2 cellular contexts compared by ENCODE assay signal in genomic region chr15:78427985-78428384, GRCh38.
TF ChIP-seq lines count a peak whose summit lies in the region.

No MANE protein-coding gene starts in this region.

TF ChIP-seq in HEK293, 187 proteins besides CTCF, POLR2A, EP300 and RAD21:
- no peak for TF ChIP-seq ZFP3 (tag by site-specific recombination; IDR thresholded peaks at IDR 0.05; ENCODE audit: low read depth)
- peak; percentile 68 for TF ChIP-seq ZBTB17 (tag by site-specific recombination; IDR thresholded peaks at IDR 0.05)

TF ChIP-seq in H1, 55 proteins besides CTCF, POLR2A, EP300 and RAD21:
- no peak for TF ChIP-seq TAF7 (optimal IDR thresholded peaks at IDR 0.05; ENCODE audit: borderline replicate concordance, low read depth, low read length)
- TF ChIP-seq RXRA (IDR thresholded peaks at IDR 0.05; ENCODE audit: insufficient read depth, low read depth, low read length) = no peak
- no peak for TF ChIP-seq RNF2 (IDR thresholded peaks at IDR 0.05; ENCODE audit: borderline replicate concordance, low read depth, low read length, missing control alignments, poor library complexity, severe bottlenecking)
- TF ChIP-seq SP4 (IDR thresholded peaks at IDR 0.05; ENCODE audit: low read length) = no peak
- no peak for TF ChIP-seq EGR1 (IDR thresholded peaks at IDR 0.05; ENCODE audit: borderline replicate concordance, low read depth, low read length)
- no peak for TF ChIP-seq MAFK (IDR thresholded peaks at IDR 0.05; ENCODE audit: low read depth, low read length)
- no peak for TF ChIP-seq CTBP2 (IDR thresholded peaks at IDR 0.05; ENCODE audit: borderline replicate concordance, insufficient read depth, insufficient read length, low read length)
- TF ChIP-seq SP2 (IDR thresholded peaks at IDR 0.05; ENCODE audit: low read length) = no peak
- TF ChIP-seq E2F6 (IDR thresholded peaks at IDR 0.05) = no peak
- TF ChIP-seq SRF (IDR thresholded peaks at IDR 0.05; ENCODE audit: low read depth, low read length) = no peak
- no peak for TF ChIP-seq SP1 (IDR thresholded peaks at IDR 0.05; ENCODE audit: low read depth, low read length)
- no peak for TF ChIP-seq POU5F1 (IDR thresholded peaks at IDR 0.05; ENCODE audit: low read depth, low read length)
